Comparison of ENCODE assay signal across 9 cellular contexts in the genomic region with DNA sequence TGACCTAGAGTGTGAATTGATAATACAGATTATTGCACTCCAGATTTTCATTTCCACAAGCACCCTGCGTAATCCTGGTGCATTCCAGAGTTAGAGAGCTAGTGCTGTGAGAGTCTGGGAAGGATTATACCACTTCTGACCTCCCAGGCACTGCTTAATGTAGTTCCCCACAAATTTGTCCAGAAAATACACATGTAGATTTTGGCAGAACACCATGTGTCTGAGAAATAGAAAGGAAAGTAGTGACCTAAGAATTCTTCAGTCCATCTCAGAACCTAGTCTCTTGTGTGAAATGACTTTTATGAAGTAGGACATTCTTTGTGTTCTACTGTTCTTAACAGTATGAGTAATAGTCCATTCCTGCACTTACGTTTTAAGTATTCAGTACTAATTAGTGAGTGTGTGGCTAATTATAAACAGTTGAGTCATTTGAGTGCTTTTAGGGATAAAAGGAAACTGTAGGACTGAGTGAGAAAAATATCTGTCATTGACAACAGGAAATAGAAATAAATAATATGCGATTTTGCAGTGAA. TPM values are rescaled to one million over a fixed set of nuclear protein-coding genes. Genes with fewer than 3 reads are reported as not detected.
DNase-seq lines count a peak whose midpoint lies in the region; ATAC-seq, FAIRE-seq and TF ChIP-seq lines count a peak whose summit lies in the region.
"Had no signal": no experiment of that assay in that cellular context is flagged by ENCODE, and none has a peak within 500 bp of the region (broad histone marks: within the 10 kb centered on the region; RNA-seq: fewer than 3 reads in every experiment).

No MANE protein-coding gene starts in this region.

- no peak for TF ChIP-seq CTCF in HEK293 (tag by site-specific recombination; IDR thresholded peaks at IDR 0.05)
- TF ChIP-seq CTCF in GM12878 (IDR thresholded peaks at IDR 0.05 in 2 of 3, conservative IDR thresholded peaks at IDR 0.05 in 1 of 3; ENCODE audit: control insufficient read depth in 2 of 3, extremely low read depth in 1 of 3, insufficient read depth in 1 of 3, low read depth in 3 of 3, low read length in 3 of 3), result no peak

- intact Hi-C loops in GM12878 (cut with micrococcal nuclease; ENCODE audit: unreplicated experiment) (no loop called here), right cardiac atrium (cut with DNase I) (no loop called here)

- FAIRE-seq in GM12878 (lab: Jason Lieb, UNC), result no peak

- no peaks in the 10 kb centered on the region for H3K4me1 Mint-ChIP-seq in stimulated activated effector memory CD8-positive, alpha-beta T cell treated with anti-CD3 and anti-CD28 coated beads, Interleukin-12 subunit alpha, Interleukin-12 subunit beta, amount 100 ng/mL, for 72 hours
- H3K4me1 Mint-ChIP-seq in T-helper 2 cell treated with Interferon-gamma antibody and Interleukin-4, amounts not matched to agents 5 μg/mL and 100 μg/mL, for 36 hours (ENCODE audit: low read depth), result no peaks in the 10 kb centered on the region
- H3K4me1 Mint-ChIP-seq: natural killer cell had no signal

- no peak overlapping the region for H3K4me3 Mint-ChIP-seq in stimulated activated effector memory CD8-positive, alpha-beta T cell treated with anti-CD3 and anti-CD28 coated beads, Interleukin-12 subunit alpha, Interleukin-12 subunit beta, amount 100 ng/mL, for 72 hours
- no peak overlapping the region for H3K4me3 Mint-ChIP-seq in T-helper 2 cell treated with Interferon-gamma antibody and Interleukin-4, amounts not matched to agents 5 μg/mL and 100 μg/mL, for 36 hours
- H3K4me3 Mint-ChIP-seq: natural killer cell had no signal

- H3K27ac Mint-ChIP-seq in stimulated activated effector memory CD8-positive, alpha-beta T cell treated with anti-CD3 and anti-CD28 coated beads, Interleukin-12 subunit alpha, Interleukin-12 subunit beta, amount 100 ng/mL, for 72 hours, result no peak overlapping the region
- H3K27ac Mint-ChIP-seq in T-helper 2 cell treated with Interferon-gamma antibody and Interleukin-4, amounts not matched to agents 5 μg/mL and 100 μg/mL, for 36 hours, result no peak overlapping the region
- H3K27ac Mint-ChIP-seq: natural killer cell had no signal

- H3K9me3 ChIP-seq in HEK293 (ENCODE audit: control insufficient read depth, insufficient read depth, low read depth, low read length) (no peaks in the 10 kb centered on the region), GM12878 (replicated peaks; ENCODE audit: control insufficient read depth, insufficient read depth, low read length) (no peaks in the 10 kb centered on the region; the same call in 2 of the 3 replicates), right cardiac atrium (ENCODE audit: control insufficient read depth, low read length) (no peaks in the 10 kb centered on the region)

- no peak overlapping the region for H2AFZ ChIP-seq in GM12878 (ENCODE audit: control insufficient read depth, low read depth, low read length)

- H4K20me1 ChIP-seq in GM12878 (ENCODE audit: control insufficient read depth, insufficient read depth), result no peaks in the 10 kb centered on the region

- 16% methylated on average over 3 of the region's 3 CpGs for WGBS in GM12878 (ENCODE audit: insufficient coverage, insufficient replicate concordance, low lambda C conversion rate, missing lambda C conversion rate)
- 28% methylated on average over 3 of the region's 3 CpGs for WGBS in right cardiac atrium

- CTCF ChIA-PET in HEK293 (lab: Yijun Ruan, JAX), result interaction anchor here (1.0 to 1.5 kb wide), 3 partner anchors 10 to 157 kb away, joined by 3 to 11 read pairs (median 5); no protein-coding TSS in a partner anchor
- CTCF ChIA-PET in GM12878 (lab: Yijun Ruan, JAX), result interaction anchor here (1.3 to 1.6 kb wide), 2 partner anchors 10 to 42 kb away, joined by 4 read pairs; no protein-coding TSS in a partner anchor

- in situ Hi-C loops in GM12878 (cut with MboI), result no loop called here

- H3K4me3 ChIP-seq in HEK293 (ENCODE audit: low read depth, low read length) (no peak overlapping the region), GM12878 (no peak overlapping the region), right cardiac atrium (ENCODE audit: low read length) (no peak overlapping the region)
- H3K4me3 ChIP-seq: MG63 had no signal

- H3K27ac ChIP-seq in HEK293 (ENCODE audit: extremely low read depth, low read depth, low read length) (no peak overlapping the region), GM12878 (ENCODE audit: control insufficient read depth, insufficient read depth) (no peak overlapping the region), right cardiac atrium (ENCODE audit: low read length) (no peak overlapping the region)

- RAD21 ChIA-PET in GM12878 (lab: Charles Lee; ENCODE audit: unreplicated experiment), result no interaction called here

- H3K36me3 ChIP-seq in HEK293 (ENCODE audit: control insufficient read depth in 2 of 2, insufficient read depth in 1 of 2, low read length in 2 of 2), result no peaks in the 10 kb centered on the region
- H3K36me3 ChIP-seq in GM12878 (ENCODE audit: control insufficient read depth in 2 of 2, insufficient read depth in 2 of 2, low read length in 1 of 2), result no peaks in the 10 kb centered on the region
- H3K36me3 ChIP-seq: MG63 had no signal

- ATAC-seq in GM12878, result peak; percentile 27; the same call in 2 of the 3 replicates
- peak; percentile 88 to 93 for ATAC-seq in right cardiac atrium
- ATAC-seq in stimulated activated effector memory CD8-positive, alpha-beta T cell treated with anti-CD3 and anti-CD28 coated beads, Interleukin-12 subunit alpha, Interleukin-12 subunit beta, amount 100 ng/mL, for 72 hours, result peak; percentile 68
- ATAC-seq: natural killer cell had no signal

- POLR2A ChIA-PET in HEK293 (lab: Yijun Ruan, JAX) (no interaction called here), GM12878 (lab: Charles Lee) (interaction anchor here (0.5 kb wide), 1 partner anchor 270 kb away, joined by 8 read pairs; no protein-coding TSS in a partner anchor)

- SMC1A ChIA-PET in GM12878 (lab: Charles Lee; ENCODE audit: uncharacterized antibody, unreplicated experiment), result no interaction called here

- no peak for TF ChIP-seq POLR2A in GM12878 (IDR thresholded peaks at IDR 0.05; ENCODE audit: low read depth, low read length)

- DNase-seq in GM12878 (ENCODE audit: low read depth, low spot score), result no peak
- DNase-seq in right cardiac atrium, result no peak
- DNase-seq in stimulated activated effector memory CD8-positive, alpha-beta T cell treated with anti-CD3 and anti-CD28 coated beads, Interleukin-12 subunit alpha, Interleukin-12 subunit beta, amount 100 ng/mL, for 72 hours (ENCODE audit: low spot score in 2 of 2), result no peak
- no peak for DNase-seq in amygdala (lab: John Stamatoyannopoulos, UW)
- DNase-seq in T-helper 2 cell treated with Interferon-gamma antibody and Interleukin-4, amounts not matched to agents 5 μg/mL and 100 μg/mL, for 36 hours (ENCODE audit: low spot score), result no peak
- DNase-seq in NOMO-1 (lab: John Stamatoyannopoulos, UW; ENCODE audit: unreplicated experiment in 2 of 2), result no peak
- DNase-seq: MG63, natural killer cell had no signal

- no TSS peak for BruUV-seq in GM12878 (replicated peaks; lab: Mats Ljungman, UMichigan)

- H3K4me1 ChIP-seq in HEK293 (ENCODE audit: control insufficient read depth, insufficient read depth, low read length) (no peaks in the 10 kb centered on the region), GM12878 (ENCODE audit: control insufficient read depth, insufficient read depth, low read length) (no peaks in the 10 kb centered on the region), right cardiac atrium (ENCODE audit: control insufficient read depth, insufficient read depth, low read length) (no peaks in the 10 kb centered on the region)

- TF ChIP-seq RAD21 in GM12878 (IDR thresholded peaks at IDR 0.05; ENCODE audit: insufficient read depth, low read depth, low read length), result no peak

- H3K27me3 ChIP-seq in GM12878 (replicated peaks in 1 of 2; ENCODE audit: control insufficient read depth in 2 of 2, insufficient read depth in 2 of 2, low read length in 1 of 2) (no peaks in the 10 kb centered on the region), right cardiac atrium (ENCODE audit: control insufficient read depth, insufficient read depth) (no peaks in the 10 kb centered on the region)
- H3K27me3 ChIP-seq: MG63 had no signal

- H3K79me2 ChIP-seq in GM12878 (ENCODE audit: control insufficient read depth, insufficient read depth, low read length), result no peaks in the 10 kb centered on the region

- TF ChIP-seq EP300 in GM12878 (IDR thresholded peaks at IDR 0.05; ENCODE audit: borderline replicate concordance in 1 of 2, control insufficient read depth in 1 of 2, low read depth in 2 of 2, low read length in 2 of 2), result no peak

- H3K9ac ChIP-seq in GM12878 (ENCODE audit: control insufficient read depth, insufficient read depth, low read length), result no peak overlapping the region

- no peaks in the 10 kb centered on the region for H3K36me3 Mint-ChIP-seq in stimulated activated effector memory CD8-positive, alpha-beta T cell treated with anti-CD3 and anti-CD28 coated beads, Interleukin-12 subunit alpha, Interleukin-12 subunit beta, amount 100 ng/mL, for 72 hours
- H3K36me3 Mint-ChIP-seq in T-helper 2 cell treated with Interferon-gamma antibody and Interleukin-4, amounts not matched to agents 5 μg/mL and 100 μg/mL, for 36 hours (ENCODE audit: low read depth), result peaks cover under 1% of the 10 kb centered on the region

- no peak overlapping the region for H3K4me2 ChIP-seq in GM12878 (ENCODE audit: control insufficient read depth, insufficient read depth)

- no peaks in the 10 kb centered on the region for H3K9me3 Mint-ChIP-seq in stimulated activated effector memory CD8-positive, alpha-beta T cell treated with anti-CD3 and anti-CD28 coated beads, Interleukin-12 subunit alpha, Interleukin-12 subunit beta, amount 100 ng/mL, for 72 hours
- H3K9me3 Mint-ChIP-seq in T-helper 2 cell treated with Interferon-gamma antibody and Interleukin-4, amounts not matched to agents 5 μg/mL and 100 μg/mL, for 36 hours, result peaks cover 3% of the 10 kb centered on the region
- H3K9me3 Mint-ChIP-seq: natural killer cell had no signal

- H3K27me3 Mint-ChIP-seq in T-helper 2 cell treated with Interferon-gamma antibody and Interleukin-4, amounts not matched to agents 5 μg/mL and 100 μg/mL, for 36 hours (ENCODE audit: low read depth), result no peaks in the 10 kb centered on the region

RNA-seq across cellular contexts. Expression of a gene that starts 27.8 kb away (rescaled TPM):
- total RNA-seq in GM12878 (2013; cell fraction: nucleolus; rRNA removed), result 0.20 TPM in 1 of 2 replicates, not detected in the other
- total RNA-seq in GM12878 (2014; rRNA removed), result 3.6 and 4.7 TPM in 2 replicates
- 4.5 TPM in 2 replicates for total RNA-seq in GM12878 (2014; rRNA removed; fragmentation: Illumina TruSeq; extraction: Trizol)
- 2.9 and 3.0 TPM in 2 replicates for total RNA-seq in GM12878 (2021)
- polyA plus RNA-seq in GM12878 (2011; ENCODE audit: low read depth), result 1.9 TPM
- 1.5 and 2.0 TPM in 2 replicates for polyA plus RNA-seq in GM12878 (2011; rRNA removed)
- polyA plus RNA-seq in GM12878 (2011; cell fraction: cytosol; rRNA removed), result 0.61 and 0.64 TPM in 2 replicates
- polyA plus RNA-seq in GM12878 (2011; cell fraction: nucleus; rRNA removed), result 2.8 and 3.4 TPM in 2 replicates
- 1.7 and 2.6 TPM in 2 replicates for polyA plus RNA-seq in GM12878 (2012)
- polyA plus RNA-seq in GM12878 (2014; fragmentation: Illumina TruSeq; extraction: Trizol), result 3.2 and 5.5 TPM in 2 replicates
- 1 to 10 TPM; 1.2 to 1.8 TPM for polyA plus RNA-seq in GM12878 (2014; fragmentation: Nextera tagmentation; extraction: Ambion mirVana)
- polyA plus RNA-seq in GM12878 (2014; rRNA removed), result 2.4 and 3.2 TPM in 2 replicates
- polyA plus RNA-seq in GM12878 (2016; fragmentation: Nextera tagmentation; extraction: Ambion mirVana), result 1 to 10 TPM; 2.4 to 2.8 TPM
- 1.9 and 2.0 TPM in 2 replicates for polyA minus RNA-seq in GM12878 (2011; rRNA and poly(A)+ RNA removed)
- 0.42 TPM in 1 of 2 replicates, not detected in the other for polyA minus RNA-seq in GM12878 (2011; cell fraction: cytosol; rRNA and poly(A)+ RNA removed)
- 1.6 and 3.3 TPM in 2 replicates for polyA minus RNA-seq in GM12878 (2011; cell fraction: nucleus; rRNA and poly(A)+ RNA removed)
- 10 to 100 TPM in 3 of 4 donors, 1 to 10 TPM in 1; 8.4 to 13.8 (median 11.4) TPM for total RNA-seq in right cardiac atrium
- 6.1 TPM for polyA plus RNA-seq in right cardiac atrium

Comparison
In these comparisons a context has a peak if more than half of its experiments do, and no peak if none do; other contexts are left out.
1. ATAC-seq: peak in every context shown above with its lines; median percentile 90 in right cardiac atrium; 68 in stimulated activated effector memory CD8-positive, alpha-beta T cell treated with anti-CD3 and anti-CD28 coated beads, Interleukin-12 subunit alpha, Interleukin-12 subunit beta, amount 100 ng/mL, for 72 hours; 27 in GM12878.